Comparison of ENCODE assay signal across 25 cellular contexts in genomic region chr4:79178770-79179169, GRCh38.
DNase-seq lines count a peak whose midpoint lies in the region; ATAC-seq and TF ChIP-seq lines count a peak whose summit lies in the region.
"Had no signal": no experiment of that assay in that cellular context is flagged by ENCODE, and none has a peak within 500 bp of the region (broad histone marks: within the 10 kb centered on the region; RNA-seq: fewer than 3 reads in every experiment).

No MANE protein-coding gene starts in this region.

- H3K4me3 Mint-ChIP-seq in MCF 10A (ENCODE audit: unreplicated experiment) = no peak overlapping the region
- H3K4me3 Mint-ChIP-seq: activated T-cell treated with anti-CD3 and anti-CD28 coated beads, Interleukin-2, amount 50 U/mL, for 4 hours; CD8-positive, alpha-beta T cell; GM23338; neural crest cell; T-cell had no signal

- H3K27me3 Mint-ChIP-seq in MCF 10A (ENCODE audit: insufficient read depth, unreplicated experiment) = no peaks in the 10 kb centered on the region
- H3K27me3 Mint-ChIP-seq: T-cell had no signal

- H3K27ac Mint-ChIP-seq in MCF 10A (ENCODE audit: low read depth, unreplicated experiment) = no peak overlapping the region
- H3K27ac Mint-ChIP-seq: CD8-positive, alpha-beta T cell; GM23338; T-cell had no signal

- no peak overlapping the region for H3K9ac ChIP-seq in mammary epithelial cell (ENCODE audit: insufficient read depth, low read length)
- no peak overlapping the region for H3K9ac ChIP-seq in fibroblast of lung (ENCODE audit: insufficient read depth, low read length)

- CTCF ChIA-PET in MCF 10A (lab: Yijun Ruan, JAX) = interaction anchor here (0.7 kb wide), 1 partner anchor 842 kb away, joined by 3 read pairs; no protein-coding TSS in a partner anchor
- CTCF ChIA-PET in mammary epithelial cell (lab: Charles Lee; ENCODE audit: low non-redundant PET) = no interaction called here

- intact Hi-C loops in MCF 10A (cut with micrococcal nuclease) (no loop called here), mammary epithelial cell (cut with micrococcal nuclease) (no loop called here), left colon (cut with DNase I, micrococcal nuclease) (no loop called here), aorta (cut with DNase I) (no loop called here)

- H3K4me3 ChIP-seq in mammary epithelial cell (replicated peaks in 1 of 3; ENCODE audit: insufficient read depth in 1 of 3, low read depth in 2 of 3, low read length in 3 of 3) = no peak overlapping the region
- H3K4me3 ChIP-seq in fibroblast of lung (replicated peaks in 1 of 4; ENCODE audit: control extremely low read depth in 1 of 4, insufficient read depth in 1 of 4, low read depth in 3 of 4, low read length in 4 of 4) = no peak overlapping the region
- H3K4me3 ChIP-seq in aorta (ENCODE audit: low read length in 2 of 2) = no peak overlapping the region
- H3K4me3 ChIP-seq: cardiac muscle cell, GM12878, GM23338, skin epidermis had no signal

- POLR2A ChIA-PET in MCF 10A (lab: Yijun Ruan, JAX) = no interaction called here

- TF ChIP-seq CTCF in MCF 10A (IDR thresholded peaks at IDR 0.05; ENCODE audit: unreplicated experiment) = no peak
- no peak for TF ChIP-seq CTCF in mammary epithelial cell (conservative IDR thresholded peaks at IDR 0.05 in 1 of 2, IDR thresholded peaks at IDR 0.05 in 1 of 2; ENCODE audit: extremely low read depth in 1 of 2, insufficient read depth in 1 of 2, low read depth in 1 of 2, low read length in 2 of 2)
- TF ChIP-seq CTCF in fibroblast of lung (conservative IDR thresholded peaks at IDR 0.05 in 1 of 2, IDR thresholded peaks at IDR 0.05 in 1 of 2; ENCODE audit: low read depth in 1 of 2, low read length in 2 of 2) = no peak

- DNase-seq in MCF 10A (ENCODE audit: unreplicated experiment) (peak; percentile 8), mammary epithelial cell (no peak), fibroblast of lung (ENCODE audit: low read depth in 2 of 2) (peak; percentile 1 to 52), left colon (peak; percentile 6 to 23), ureter (ENCODE audit: low spot score) (peak; percentile 61), aorta (no peak)
- DNase-seq: activated CD4-positive, alpha-beta T cell treated with anti-CD3 and anti-CD28 coated beads for 4 hours; activated naive CD4-positive, alpha-beta T cell; activated T-cell treated with anti-CD3 and anti-CD28 coated beads, Interleukin-2, amount 50 U/mL, for 4 hours; CD8-positive, alpha-beta T cell; NCI-H1092 treated with DMSO at 0.1 percent for 48 hours; NCI-H2029 treated with DMSO at 0.1 percent for 48 hours; NCI-H345; PC-3; SHP77 treated with DMSO at 0.1 percent for 48 hours; stimulated activated naive CD4-positive, alpha-beta T cell; T-cell had no signal

- no peak overlapping the region for H3K4me2 ChIP-seq in mammary epithelial cell (ENCODE audit: insufficient read depth, low read depth, low read length)
- H3K4me2 ChIP-seq in fibroblast of lung (ENCODE audit: extremely low read depth, insufficient read depth, low read length) = no peak overlapping the region
- H3K4me2 ChIP-seq: GM23338 had no signal

- no peaks in the 10 kb centered on the region for H3K9me3 Mint-ChIP-seq in MCF 10A (ENCODE audit: unreplicated experiment)
- H3K9me3 Mint-ChIP-seq: CD8-positive, alpha-beta T cell; GM23338; T-cell had no signal

- peaks cover 6% of the 10 kb centered on the region for H3K4me1 Mint-ChIP-seq in MCF 10A (ENCODE audit: insufficient read depth, unreplicated experiment)
- H3K4me1 Mint-ChIP-seq: GM23338, neural crest cell, T-cell had no signal

- H3K27ac ChIP-seq in mammary epithelial cell (ENCODE audit: insufficient read depth, low read depth, low read length) (no peak overlapping the region), fibroblast of lung (ENCODE audit: insufficient read depth, low read length) (no peak overlapping the region), aorta (ENCODE audit: low read depth in 1 of 2, low read length in 2 of 2) (no peak overlapping the region)
- H3K27ac ChIP-seq: 22Rv1, cardiac muscle cell, skin epidermis had no signal

- in situ Hi-C loops in mammary epithelial cell (cut with MboI; ENCODE audit: low sequenced_read_pairs in 2 of 2) = no loop called here

- no peaks in the 10 kb centered on the region for H4K20me1 ChIP-seq in mammary epithelial cell (ENCODE audit: insufficient read depth, low read length)
- no peaks in the 10 kb centered on the region for H4K20me1 ChIP-seq in fibroblast of lung (ENCODE audit: control insufficient read depth, extremely low read depth, insufficient read depth, low read length)

- peaks cover 5% of the 10 kb centered on the region for H3K36me3 Mint-ChIP-seq in MCF 10A (ENCODE audit: insufficient read depth, unreplicated experiment)
- H3K36me3 Mint-ChIP-seq: CD8-positive, alpha-beta T cell; T-cell had no signal

- H3K36me3 ChIP-seq in mammary epithelial cell (ENCODE audit: insufficient read depth, low read length) (no peaks in the 10 kb centered on the region), fibroblast of lung (ENCODE audit: control insufficient read depth, insufficient read depth, low read length) (no peaks in the 10 kb centered on the region), aorta (ENCODE audit: control insufficient read depth in 1 of 2, insufficient read depth in 2 of 2, low read length in 1 of 2) (no peaks in the 10 kb centered on the region)
- H3K36me3 ChIP-seq: cardiac muscle cell had no signal

- H3K9me3 ChIP-seq in mammary epithelial cell (replicated peaks; ENCODE audit: insufficient read depth, low read length) = no peaks in the 10 kb centered on the region
- H3K9me3 ChIP-seq in fibroblast of lung (ENCODE audit: control insufficient read depth, insufficient read depth, low read depth, low read length) = no peaks in the 10 kb centered on the region
- H3K9me3 ChIP-seq in aorta (ENCODE audit: control insufficient read depth, low read length) = no peaks in the 10 kb centered on the region

- ATAC-seq in left colon = no peak
- ATAC-seq in HG03571 (IDR thresholded peaks at IDR 0.05; ENCODE audit: unreplicated experiment) = no peak
- ATAC-seq in GM19395 (IDR thresholded peaks at IDR 0.05; ENCODE audit: unreplicated experiment) = no peak
- no peak for ATAC-seq in aorta (ENCODE audit: low FRiP score)
- ATAC-seq: activated T-cell treated with anti-CD3 and anti-CD28 coated beads, Interleukin-2, amount 50 U/mL, for 4 hours; CD8-positive, alpha-beta T cell; GM12878; GM23338; PC-3; T-cell had no signal

- H3K79me2 ChIP-seq in mammary epithelial cell (ENCODE audit: insufficient read depth, low read length) (no peaks in the 10 kb centered on the region), fibroblast of lung (ENCODE audit: control insufficient read depth, insufficient read depth, low read length) (no peaks in the 10 kb centered on the region)

- BruUV-seq in MCF 10A (replicated peaks; lab: Mats Ljungman, UMichigan) = no TSS peak
- no TSS peak for BruUV-seq in mammary epithelial cell (replicated peaks; lab: Mats Ljungman, UMichigan)

- no peaks in the 10 kb centered on the region for H3K4me1 ChIP-seq in mammary epithelial cell (ENCODE audit: insufficient read depth, low read length)
- no peaks in the 10 kb centered on the region for H3K4me1 ChIP-seq in fibroblast of lung (ENCODE audit: control insufficient read depth, extremely low read depth, insufficient read depth, low read length)
- no peaks in the 10 kb centered on the region for H3K4me1 ChIP-seq in aorta (ENCODE audit: control insufficient read depth in 1 of 2, insufficient read depth in 2 of 2, low read length in 2 of 2)

- no peaks in the 10 kb centered on the region for H3K27me3 ChIP-seq in mammary epithelial cell (ENCODE audit: insufficient read depth, low read length)
- H3K27me3 ChIP-seq in fibroblast of lung (ENCODE audit: control insufficient read depth, insufficient read depth, low read length) = no peaks in the 10 kb centered on the region
- no peaks in the 10 kb centered on the region for H3K27me3 ChIP-seq in aorta (ENCODE audit: control insufficient read depth in 1 of 2, insufficient read depth in 2 of 2, low read length in 1 of 2)
- H3K27me3 ChIP-seq: cardiac muscle cell had no signal

- dilution Hi-C loops in mammary epithelial cell (cut with HindIII; ENCODE audit: low sequenced_read_pairs) = no loop called here

- H2AFZ ChIP-seq in mammary epithelial cell (ENCODE audit: low read depth, low read length) = no peak overlapping the region
- H2AFZ ChIP-seq in fibroblast of lung (ENCODE audit: low read length) = no peak overlapping the region
- H2AFZ ChIP-seq: GM23338 had no signal

Comparison
In these comparisons a context has a peak if more than half of its experiments do, and no peak if none do; other contexts are left out.
1. DNase-seq: peak in MCF 10A (single experiment), fibroblast of lung (2 of 2), left colon (2 of 2) and ureter (single experiment); none in mammary epithelial cell (single experiment) and aorta (0 of 2).